In the genomic region with DNA sequence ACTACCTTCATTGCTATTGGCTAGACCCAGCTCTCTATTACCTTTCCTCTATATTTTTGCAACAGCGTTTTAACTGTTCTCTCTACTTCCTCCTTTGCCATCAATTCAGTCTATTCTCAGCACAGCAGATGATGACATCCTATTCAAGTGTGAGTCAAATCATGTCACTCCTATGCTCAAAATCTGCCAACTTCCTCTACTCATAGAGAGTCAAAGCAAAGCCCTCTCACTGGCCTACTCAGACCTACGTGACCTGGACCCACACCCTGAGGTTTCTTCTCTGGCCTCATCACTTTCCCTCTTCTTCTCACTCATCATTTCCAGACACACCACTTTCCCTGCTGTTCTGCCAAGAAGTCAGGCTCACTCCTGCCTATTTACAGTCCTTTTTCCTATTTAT, we compare ENCODE assay signal across 1 cellular context.
TF ChIP-seq lines count a peak whose summit lies in the region.

No MANE protein-coding gene starts in this region.

TF ChIP-seq in GM12878, 131 proteins besides CTCF, POLR2A, EP300 and RAD21 (continued from another document):
- TF ChIP-seq, protein P1, sequence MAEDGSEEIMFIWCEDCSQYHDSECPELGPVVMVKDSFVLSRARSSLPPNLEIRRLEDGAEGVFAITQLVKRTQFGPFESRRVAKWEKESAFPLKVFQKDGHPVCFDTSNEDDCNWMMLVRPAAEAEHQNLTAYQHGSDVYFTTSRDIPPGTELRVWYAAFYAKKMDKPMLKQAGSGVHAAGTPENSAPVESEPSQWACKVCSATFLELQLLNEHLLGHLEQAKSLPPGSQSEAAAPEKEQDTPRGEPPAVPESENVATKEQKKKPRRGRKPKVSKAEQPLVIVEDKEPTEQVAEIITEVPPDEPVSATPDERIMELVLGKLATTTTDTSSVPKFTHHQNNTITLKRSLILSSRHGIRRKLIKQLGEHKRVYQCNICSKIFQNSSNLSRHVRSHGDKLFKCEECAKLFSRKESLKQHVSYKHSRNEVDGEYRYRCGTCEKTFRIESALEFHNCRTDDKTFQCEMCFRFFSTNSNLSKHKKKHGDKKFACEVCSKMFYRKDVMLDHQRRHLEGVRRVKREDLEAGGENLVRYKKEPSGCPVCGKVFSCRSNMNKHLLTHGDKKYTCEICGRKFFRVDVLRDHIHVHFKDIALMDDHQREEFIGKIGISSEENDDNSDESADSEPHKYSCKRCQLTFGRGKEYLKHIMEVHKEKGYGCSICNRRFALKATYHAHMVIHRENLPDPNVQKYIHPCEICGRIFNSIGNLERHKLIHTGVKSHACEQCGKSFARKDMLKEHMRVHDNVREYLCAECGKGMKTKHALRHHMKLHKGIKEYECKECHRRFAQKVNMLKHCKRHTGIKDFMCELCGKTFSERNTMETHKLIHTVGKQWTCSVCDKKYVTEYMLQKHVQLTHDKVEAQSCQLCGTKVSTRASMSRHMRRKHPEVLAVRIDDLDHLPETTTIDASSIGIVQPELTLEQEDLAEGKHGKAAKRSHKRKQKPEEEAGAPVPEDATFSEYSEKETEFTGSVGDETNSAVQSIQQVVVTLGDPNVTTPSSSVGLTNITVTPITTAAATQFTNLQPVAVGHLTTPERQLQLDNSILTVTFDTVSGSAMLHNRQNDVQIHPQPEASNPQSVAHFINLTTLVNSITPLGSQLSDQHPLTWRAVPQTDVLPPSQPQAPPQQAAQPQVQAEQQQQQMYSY (CRISPR knock-in tag; IDR thresholded peaks at IDR 0.05) = no peak
- TF ChIP-seq RFX5 (IDR thresholded peaks at IDR 0.05; ENCODE audit: low read depth, low read length) = no peak
- TF ChIP-seq NBN (IDR thresholded peaks at IDR 0.05) = 0 out of 2 replicates have a peak, but pooled peaks have one; percentile 18
- TF ChIP-seq, protein P2, sequence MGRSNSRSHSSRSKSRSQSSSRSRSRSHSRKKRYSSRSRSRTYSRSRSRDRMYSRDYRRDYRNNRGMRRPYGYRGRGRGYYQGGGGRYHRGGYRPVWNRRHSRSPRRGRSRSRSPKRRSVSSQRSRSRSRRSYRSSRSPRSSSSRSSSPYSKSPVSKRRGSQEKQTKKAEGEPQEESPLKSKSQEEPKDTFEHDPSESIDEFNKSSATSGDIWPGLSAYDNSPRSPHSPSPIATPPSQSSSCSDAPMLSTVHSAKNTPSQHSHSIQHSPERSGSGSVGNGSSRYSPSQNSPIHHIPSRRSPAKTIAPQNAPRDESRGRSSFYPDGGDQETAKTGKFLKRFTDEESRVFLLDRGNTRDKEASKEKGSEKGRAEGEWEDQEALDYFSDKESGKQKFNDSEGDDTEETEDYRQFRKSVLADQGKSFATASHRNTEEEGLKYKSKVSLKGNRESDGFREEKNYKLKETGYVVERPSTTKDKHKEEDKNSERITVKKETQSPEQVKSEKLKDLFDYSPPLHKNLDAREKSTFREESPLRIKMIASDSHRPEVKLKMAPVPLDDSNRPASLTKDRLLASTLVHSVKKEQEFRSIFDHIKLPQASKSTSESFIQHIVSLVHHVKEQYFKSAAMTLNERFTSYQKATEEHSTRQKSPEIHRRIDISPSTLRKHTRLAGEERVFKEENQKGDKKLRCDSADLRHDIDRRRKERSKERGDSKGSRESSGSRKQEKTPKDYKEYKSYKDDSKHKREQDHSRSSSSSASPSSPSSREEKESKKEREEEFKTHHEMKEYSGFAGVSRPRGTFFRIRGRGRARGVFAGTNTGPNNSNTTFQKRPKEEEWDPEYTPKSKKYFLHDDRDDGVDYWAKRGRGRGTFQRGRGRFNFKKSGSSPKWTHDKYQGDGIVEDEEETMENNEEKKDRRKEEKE (IDR thresholded peaks at IDR 0.05) = no peak
- peak; percentile 75 for TF ChIP-seq CREB1 (IDR thresholded peaks at IDR 0.05; ENCODE audit: low read depth)
- TF ChIP-seq ZNF384 (IDR thresholded peaks at IDR 0.05; ENCODE audit: borderline replicate concordance, low read depth, low read length) = no peak
- no peak for TF ChIP-seq ZNF622 (IDR thresholded peaks at IDR 0.05)
- no peak for TF ChIP-seq ESRRA (IDR thresholded peaks at IDR 0.05; ENCODE audit: low read length)
- 0 out of 2 replicates have a peak, but pooled peaks have one; percentile 27 for TF ChIP-seq NR2F1 (conservative IDR thresholded peaks at IDR 0.05)
- peak in 1 of 2 experiments; percentile 93; a peak in 2 of 4 replicates for TF ChIP-seq ETV6 (conservative IDR thresholded peaks at IDR 0.05 in 1 of 2, IDR thresholded peaks at IDR 0.05 in 1 of 2; ENCODE audit: borderline replicate concordance in 1 of 2, low read depth in 1 of 2)
- TF ChIP-seq, protein P3, sequence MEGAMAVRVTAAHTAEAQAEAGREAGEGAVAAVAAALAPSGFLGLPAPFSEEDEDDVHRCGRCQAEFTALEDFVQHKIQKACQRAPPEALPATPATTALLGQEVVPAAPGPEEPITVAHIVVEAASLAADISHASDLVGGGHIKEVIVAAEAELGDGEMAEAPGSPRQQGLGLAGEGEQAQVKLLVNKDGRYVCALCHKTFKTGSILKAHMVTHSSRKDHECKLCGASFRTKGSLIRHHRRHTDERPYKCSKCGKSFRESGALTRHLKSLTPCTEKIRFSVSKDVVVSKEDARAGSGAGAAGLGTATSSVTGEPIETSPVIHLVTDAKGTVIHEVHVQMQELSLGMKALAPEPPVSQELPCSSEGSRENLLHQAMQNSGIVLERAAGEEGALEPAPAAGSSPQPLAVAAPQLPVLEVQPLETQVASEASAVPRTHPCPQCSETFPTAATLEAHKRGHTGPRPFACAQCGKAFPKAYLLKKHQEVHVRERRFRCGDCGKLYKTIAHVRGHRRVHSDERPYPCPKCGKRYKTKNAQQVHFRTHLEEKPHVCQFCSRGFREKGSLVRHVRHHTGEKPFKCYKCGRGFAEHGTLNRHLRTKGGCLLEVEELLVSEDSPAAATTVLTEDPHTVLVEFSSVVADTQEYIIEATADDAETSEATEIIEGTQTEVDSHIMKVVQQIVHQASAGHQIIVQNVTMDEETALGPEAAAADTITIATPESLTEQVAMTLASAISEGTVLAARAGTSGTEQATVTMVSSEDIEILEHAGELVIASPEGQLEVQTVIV (IDR thresholded peaks at IDR 0.05; ENCODE audit: borderline replicate concordance, partially characterized antibody) = no peak
- no peak for TF ChIP-seq RB1 (IDR thresholded peaks at IDR 0.05; ENCODE audit: borderline replicate concordance)
- TF ChIP-seq KDM1A (IDR thresholded peaks at IDR 0.05; ENCODE audit: borderline replicate concordance) = no peak
- TF ChIP-seq, protein P4, sequence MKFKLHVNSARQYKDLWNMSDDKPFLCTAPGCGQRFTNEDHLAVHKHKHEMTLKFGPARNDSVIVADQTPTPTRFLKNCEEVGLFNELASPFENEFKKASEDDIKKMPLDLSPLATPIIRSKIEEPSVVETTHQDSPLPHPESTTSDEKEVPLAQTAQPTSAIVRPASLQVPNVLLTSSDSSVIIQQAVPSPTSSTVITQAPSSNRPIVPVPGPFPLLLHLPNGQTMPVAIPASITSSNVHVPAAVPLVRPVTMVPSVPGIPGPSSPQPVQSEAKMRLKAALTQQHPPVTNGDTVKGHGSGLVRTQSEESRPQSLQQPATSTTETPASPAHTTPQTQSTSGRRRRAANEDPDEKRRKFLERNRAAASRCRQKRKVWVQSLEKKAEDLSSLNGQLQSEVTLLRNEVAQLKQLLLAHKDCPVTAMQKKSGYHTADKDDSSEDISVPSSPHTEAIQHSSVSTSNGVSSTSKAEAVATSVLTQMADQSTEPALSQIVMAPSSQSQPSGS (IDR thresholded peaks at IDR 0.05; ENCODE audit: low read length) = peak; percentile 59; the same call in 1 of the 2 replicates
- TF ChIP-seq IKZF2 (IDR thresholded peaks at IDR 0.05) = peak; percentile 24 to 25; a peak in 1 of 4 replicates
- TF ChIP-seq TCF7 (IDR thresholded peaks at IDR 0.05; ENCODE audit: borderline replicate concordance) = no peak
- TF ChIP-seq, protein P5, sequence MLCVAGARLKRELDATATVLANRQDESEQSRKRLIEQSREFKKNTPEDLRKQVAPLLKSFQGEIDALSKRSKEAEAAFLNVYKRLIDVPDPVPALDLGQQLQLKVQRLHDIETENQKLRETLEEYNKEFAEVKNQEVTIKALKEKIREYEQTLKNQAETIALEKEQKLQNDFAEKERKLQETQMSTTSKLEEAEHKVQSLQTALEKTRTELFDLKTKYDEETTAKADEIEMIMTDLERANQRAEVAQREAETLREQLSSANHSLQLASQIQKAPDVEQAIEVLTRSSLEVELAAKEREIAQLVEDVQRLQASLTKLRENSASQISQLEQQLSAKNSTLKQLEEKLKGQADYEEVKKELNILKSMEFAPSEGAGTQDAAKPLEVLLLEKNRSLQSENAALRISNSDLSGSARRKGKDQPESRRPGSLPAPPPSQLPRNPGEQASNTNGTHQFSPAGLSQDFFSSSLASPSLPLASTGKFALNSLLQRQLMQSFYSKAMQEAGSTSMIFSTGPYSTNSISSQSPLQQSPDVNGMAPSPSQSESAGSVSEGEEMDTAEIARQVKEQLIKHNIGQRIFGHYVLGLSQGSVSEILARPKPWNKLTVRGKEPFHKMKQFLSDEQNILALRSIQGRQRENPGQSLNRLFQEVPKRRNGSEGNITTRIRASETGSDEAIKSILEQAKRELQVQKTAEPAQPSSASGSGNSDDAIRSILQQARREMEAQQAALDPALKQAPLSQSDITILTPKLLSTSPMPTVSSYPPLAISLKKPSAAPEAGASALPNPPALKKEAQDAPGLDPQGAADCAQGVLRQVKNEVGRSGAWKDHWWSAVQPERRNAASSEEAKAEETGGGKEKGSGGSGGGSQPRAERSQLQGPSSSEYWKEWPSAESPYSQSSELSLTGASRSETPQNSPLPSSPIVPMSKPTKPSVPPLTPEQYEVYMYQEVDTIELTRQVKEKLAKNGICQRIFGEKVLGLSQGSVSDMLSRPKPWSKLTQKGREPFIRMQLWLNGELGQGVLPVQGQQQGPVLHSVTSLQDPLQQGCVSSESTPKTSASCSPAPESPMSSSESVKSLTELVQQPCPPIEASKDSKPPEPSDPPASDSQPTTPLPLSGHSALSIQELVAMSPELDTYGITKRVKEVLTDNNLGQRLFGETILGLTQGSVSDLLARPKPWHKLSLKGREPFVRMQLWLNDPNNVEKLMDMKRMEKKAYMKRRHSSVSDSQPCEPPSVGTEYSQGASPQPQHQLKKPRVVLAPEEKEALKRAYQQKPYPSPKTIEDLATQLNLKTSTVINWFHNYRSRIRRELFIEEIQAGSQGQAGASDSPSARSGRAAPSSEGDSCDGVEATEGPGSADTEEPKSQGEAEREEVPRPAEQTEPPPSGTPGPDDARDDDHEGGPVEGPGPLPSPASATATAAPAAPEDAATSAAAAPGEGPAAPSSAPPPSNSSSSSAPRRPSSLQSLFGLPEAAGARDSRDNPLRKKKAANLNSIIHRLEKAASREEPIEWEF (IDR thresholded peaks at IDR 0.05; ENCODE audit: insufficient replicate concordance, low read depth, low read length) = no peak
- no peak for TF ChIP-seq NFXL1 (IDR thresholded peaks at IDR 0.05; ENCODE audit: borderline replicate concordance)
- TF ChIP-seq ATF7 (IDR thresholded peaks at IDR 0.05; ENCODE audit: low read depth) = peak; percentile 57; the same call in 1 of the 2 replicates
- TF ChIP-seq, protein P6, sequence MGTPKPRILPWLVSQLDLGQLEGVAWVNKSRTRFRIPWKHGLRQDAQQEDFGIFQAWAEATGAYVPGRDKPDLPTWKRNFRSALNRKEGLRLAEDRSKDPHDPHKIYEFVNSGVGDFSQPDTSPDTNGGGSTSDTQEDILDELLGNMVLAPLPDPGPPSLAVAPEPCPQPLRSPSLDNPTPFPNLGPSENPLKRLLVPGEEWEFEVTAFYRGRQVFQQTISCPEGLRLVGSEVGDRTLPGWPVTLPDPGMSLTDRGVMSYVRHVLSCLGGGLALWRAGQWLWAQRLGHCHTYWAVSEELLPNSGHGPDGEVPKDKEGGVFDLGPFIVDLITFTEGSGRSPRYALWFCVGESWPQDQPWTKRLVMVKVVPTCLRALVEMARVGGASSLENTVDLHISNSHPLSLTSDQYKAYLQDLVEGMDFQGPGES (IDR thresholded peaks at IDR 0.05) = no peak
- TF ChIP-seq, protein P7, sequence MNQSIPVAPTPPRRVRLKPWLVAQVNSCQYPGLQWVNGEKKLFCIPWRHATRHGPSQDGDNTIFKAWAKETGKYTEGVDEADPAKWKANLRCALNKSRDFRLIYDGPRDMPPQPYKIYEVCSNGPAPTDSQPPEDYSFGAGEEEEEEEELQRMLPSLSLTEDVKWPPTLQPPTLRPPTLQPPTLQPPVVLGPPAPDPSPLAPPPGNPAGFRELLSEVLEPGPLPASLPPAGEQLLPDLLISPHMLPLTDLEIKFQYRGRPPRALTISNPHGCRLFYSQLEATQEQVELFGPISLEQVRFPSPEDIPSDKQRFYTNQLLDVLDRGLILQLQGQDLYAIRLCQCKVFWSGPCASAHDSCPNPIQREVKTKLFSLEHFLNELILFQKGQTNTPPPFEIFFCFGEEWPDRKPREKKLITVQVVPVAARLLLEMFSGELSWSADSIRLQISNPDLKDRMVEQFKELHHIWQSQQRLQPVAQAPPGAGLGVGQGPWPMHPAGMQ (IDR thresholded peaks at IDR 0.05; ENCODE audit: borderline replicate concordance) = no peak
